27 cellular contexts compared by ENCODE assay signal in genomic region chr14:99168330-99168729, GRCh38.
A peak's percentile ranks its signal among the peaks of the same experiment; 100 is the strongest.
DNase-seq lines count a peak whose midpoint lies in the region; ATAC-seq and TF ChIP-seq lines count a peak whose summit lies in the region.
"Had no signal": no experiment of that assay in that cellular context is flagged by ENCODE, and none has a peak within 500 bp of the region (broad histone marks: within the 10 kb centered on the region; RNA-seq: fewer than 3 reads in every experiment).

No MANE protein-coding gene starts in this region.

- peaks cover 12% of the 10 kb centered on the region for H3K9me3 Mint-ChIP-seq in activated naive CD4-positive, alpha-beta T cell treated with anti-CD3 and anti-CD28 coated beads for 36 hours
- H3K9me3 Mint-ChIP-seq in activated CD8-positive, alpha-beta T cell treated with anti-CD3 and anti-CD28 coated beads, Interleukin-2, amount 10 ng/mL, durations not matched to agents 7 days and 5 days (ENCODE audit: insufficient read depth), result no peaks in the 10 kb centered on the region
- H3K9me3 Mint-ChIP-seq in immature natural killer cell, result no peaks in the 10 kb centered on the region

- no peak overlapping the region for H3K4me3 Mint-ChIP-seq in activated naive CD4-positive, alpha-beta T cell treated with anti-CD3 and anti-CD28 coated beads for 36 hours
- H3K4me3 Mint-ChIP-seq in activated CD8-positive, alpha-beta T cell treated with anti-CD3 and anti-CD28 coated beads, Interleukin-2, amount 10 ng/mL, durations not matched to agents 7 days and 5 days, result no peak overlapping the region
- no peak overlapping the region for H3K4me3 Mint-ChIP-seq in immature natural killer cell
- H3K4me3 Mint-ChIP-seq: IgD-negative memory B cell, nephron had no signal

- intact Hi-C loops in activated naive CD4-positive, alpha-beta T cell treated with anti-CD3 and anti-CD28 coated beads for 36 hours (cut with micrococcal nuclease), result no loop called here
- intact Hi-C loops in vagina (cut with DNase I) (no loop called here), transverse colon (cut with DNase I; ENCODE audit: low total_unique reads) (no loop called here)

- in situ Hi-C loops in transverse colon (cut with MboI; ENCODE audit: low pct_ligation_motif_present in 1 of 4, low pct_unique_long_range_greater_than_20kb in 1 of 4, low sequenced_read_pairs in 3 of 4), result no loop called here

- 89 to 100% methylated on average over 3 to 5 of the region's 5 CpGs for WGBS in transverse colon (ENCODE audit: low coverage in 1 of 2), 2 donors

- H3K4me3 ChIP-seq in vagina (no peak overlapping the region), transverse colon (no peak overlapping the region)
- H3K4me3 ChIP-seq: dorsolateral prefrontal cortex, HAP-1, pancreas, smooth muscle cell, tibial nerve had no signal

- H3K27ac ChIP-seq in vagina, result no peak overlapping the region
- H3K27ac ChIP-seq in transverse colon, result no peak overlapping the region
- H3K27ac ChIP-seq: dorsolateral prefrontal cortex, pancreas, tibial nerve had no signal

- H3K9me3 ChIP-seq in vagina (no peaks in the 10 kb centered on the region), transverse colon (no peaks in the 10 kb centered on the region)
- H3K9me3 ChIP-seq: HAP-1, pancreas, tibial nerve had no signal

- no peaks in the 10 kb centered on the region for H3K27me3 ChIP-seq in vagina
- no peaks in the 10 kb centered on the region for H3K27me3 ChIP-seq in transverse colon
- H3K27me3 ChIP-seq: dorsolateral prefrontal cortex, pancreas, tibial nerve had no signal

- H3K27ac Mint-ChIP-seq in activated naive CD4-positive, alpha-beta T cell treated with anti-CD3 and anti-CD28 coated beads for 36 hours, result peak overlapping the region; percentile 4
- peak overlapping the region; percentile 60 for H3K27ac Mint-ChIP-seq in activated CD8-positive, alpha-beta T cell treated with anti-CD3 and anti-CD28 coated beads, Interleukin-2, amount 10 ng/mL, durations not matched to agents 7 days and 5 days
- H3K27ac Mint-ChIP-seq in immature natural killer cell, result peak overlapping the region in 4 of 6 donors; percentile 20 to 45 (median 34)
- H3K27ac Mint-ChIP-seq: IgD-negative memory B cell, nephron had no signal

- H3K36me3 Mint-ChIP-seq in activated naive CD4-positive, alpha-beta T cell treated with anti-CD3 and anti-CD28 coated beads for 36 hours (ENCODE audit: low read depth), result peaks cover 19% of the 10 kb centered on the region
- peaks cover 41% of the 10 kb centered on the region for H3K36me3 Mint-ChIP-seq in activated CD8-positive, alpha-beta T cell treated with anti-CD3 and anti-CD28 coated beads, Interleukin-2, amount 10 ng/mL, durations not matched to agents 7 days and 5 days (ENCODE audit: low read depth)
- peaks cover 8 to 14% (median 12%) of the 10 kb centered on the region in 3 donors for H3K36me3 Mint-ChIP-seq in immature natural killer cell
- H3K36me3 Mint-ChIP-seq: IgD-negative memory B cell had no signal

- POLR2A ChIA-PET in activated CD8-positive, alpha-beta T cell treated with anti-CD3 and anti-CD28 coated beads, Interleukin-2, amount 10 ng/mL, durations not matched to agents 7 days and 5 days (lab: Charles Lee), result no interaction called here

- H3K36me3 ChIP-seq in vagina (no peaks in the 10 kb centered on the region), transverse colon (no peaks in the 10 kb centered on the region)
- H3K36me3 ChIP-seq: HAP-1, pancreas, tibial nerve had no signal

- ATAC-seq in activated CD8-positive, alpha-beta T cell treated with anti-CD3 and anti-CD28 coated beads, Interleukin-2, amount 10 ng/mL, durations not matched to agents 7 days and 5 days, result no peak
- ATAC-seq: pancreas had no signal

- TF ChIP-seq POLR2A in vagina (IDR thresholded peaks at IDR 0.05) (no peak), transverse colon (IDR thresholded peaks at IDR 0.05) (no peak)

- CTCF ChIA-PET in activated naive CD4-positive, alpha-beta T cell treated with anti-CD3 and anti-CD28 coated beads for 36 hours (lab: Charles Lee), result interaction anchor here (0.8 kb wide), 1 partner anchor 62 kb away, joined by 3 read pairs; no protein-coding TSS in a partner anchor
- CTCF ChIA-PET in activated CD8-positive, alpha-beta T cell treated with anti-CD3 and anti-CD28 coated beads, Interleukin-2, amount 10 ng/mL, durations not matched to agents 7 days and 5 days (lab: Charles Lee), result no interaction called here

- H3K27me3 Mint-ChIP-seq in activated naive CD4-positive, alpha-beta T cell treated with anti-CD3 and anti-CD28 coated beads for 36 hours (ENCODE audit: low read depth), result no peaks in the 10 kb centered on the region
- H3K27me3 Mint-ChIP-seq in activated CD8-positive, alpha-beta T cell treated with anti-CD3 and anti-CD28 coated beads, Interleukin-2, amount 10 ng/mL, durations not matched to agents 7 days and 5 days (ENCODE audit: low read depth), result no peaks in the 10 kb centered on the region
- H3K27me3 Mint-ChIP-seq in immature natural killer cell (ENCODE audit: low read depth in 3 of 3), result peaks cover 3 to 7% (median 3%) of the 10 kb centered on the region in 3 donors
- H3K27me3 Mint-ChIP-seq: IgD-negative memory B cell had no signal

- peaks cover 12% of the 10 kb centered on the region for H3K4me1 Mint-ChIP-seq in activated naive CD4-positive, alpha-beta T cell treated with anti-CD3 and anti-CD28 coated beads for 36 hours (ENCODE audit: low read depth)
- H3K4me1 Mint-ChIP-seq in activated CD8-positive, alpha-beta T cell treated with anti-CD3 and anti-CD28 coated beads, Interleukin-2, amount 10 ng/mL, durations not matched to agents 7 days and 5 days (ENCODE audit: low read depth), result peaks cover 3% of the 10 kb centered on the region
- peaks cover 0 to 16% of the 10 kb centered on the region in 2 donors for H3K4me1 Mint-ChIP-seq in immature natural killer cell
- H3K4me1 Mint-ChIP-seq: IgD-negative memory B cell, nephron had no signal

- no peak for TF ChIP-seq EP300 in transverse colon (IDR thresholded peaks at IDR 0.05; ENCODE audit: low read depth)

- DNase-seq in activated naive CD4-positive, alpha-beta T cell treated with anti-CD3 and anti-CD28 coated beads for 36 hours, result no peak
- no peak for DNase-seq in activated naive CD4-positive, alpha-beta T cell treated with anti-CD3 and anti-CD28 coated beads, Interleukin-2, amount 50 U/mL, for 16 hours
- DNase-seq in activated CD8-positive, alpha-beta T cell treated with anti-CD3 and anti-CD28 coated beads, Interleukin-2, amount 10 ng/mL, durations not matched to agents 7 days and 5 days, result no peak
- DNase-seq in immature natural killer cell, result no peak
- DNase-seq in vagina (ENCODE audit: extremely low spot score in 2 of 2), result peak; percentile 22 to 27
- DNase-seq in epidermal melanocyte (ENCODE audit: insufficient read length, low spot score), result no peak
- DNase-seq in transverse colon, result no peak
- no peak for DNase-seq in NCI-H345 (lab: John Stamatoyannopoulos, UW)
- DNase-seq: cerebellar nuclear complex; DMS53; dorsolateral prefrontal cortex; GF-D8; midbrain; NCI-H1048; NCI-H1694 treated with DMSO at 0.1 percent for 48 hours; NCI-H2171; NCI-H524 treated with DMSO at 0.1 percent for 48 hours; pancreas; retina; Right ventricle myocardium superior; stimulated activated CD4-positive, alpha-beta T cell treated with anti-CD3 and anti-CD28 coated beads, Interleukin-1b, Interleukin-23, amount 100 ng/mL, for 48 hours; stimulated activated CD8-positive, alpha-beta memory T cell treated with anti-CD3 and anti-CD28 coated beads, Interleukin-4, amount 100 ng/mL, for 48 hours had no signal

- H3K4me1 ChIP-seq in vagina, result no peaks in the 10 kb centered on the region
- no peaks in the 10 kb centered on the region for H3K4me1 ChIP-seq in transverse colon
- H3K4me1 ChIP-seq: pancreas, tibial nerve had no signal

- TF ChIP-seq CTCF in vagina (IDR thresholded peaks at IDR 0.05) (no peak), transverse colon (IDR thresholded peaks at IDR 0.05) (no peak)

Comparison
In these comparisons a context has a peak if more than half of its experiments do, and no peak if none do; other contexts are left out.
1. DNase-seq: peak in vagina (2 of 2); none in activated naive CD4-positive, alpha-beta T cell treated with anti-CD3 and anti-CD28 coated beads for 36 hours (single experiment), activated naive CD4-positive, alpha-beta T cell treated with anti-CD3 and anti-CD28 coated beads, Interleukin-2, amount 50 U/mL, for 16 hours (single experiment), activated CD8-positive, alpha-beta T cell treated with anti-CD3 and anti-CD28 coated beads, Interleukin-2, amount 10 ng/mL, durations not matched to agents 7 days and 5 days (single experiment), immature natural killer cell (0 of 3), epidermal melanocyte (single experiment), transverse colon (single experiment) and NCI-H345 (single experiment).
2. H3K27ac Mint-ChIP-seq: peak in every context shown above with its lines; median percentile 60 in activated CD8-positive, alpha-beta T cell treated with anti-CD3 and anti-CD28 coated beads, Interleukin-2, amount 10 ng/mL, durations not matched to agents 7 days and 5 days; 34 in immature natural killer cell; 4 in activated naive CD4-positive, alpha-beta T cell treated with anti-CD3 and anti-CD28 coated beads for 36 hours.